ENCODE assay signal across 8 cellular contexts in genomic region chr11:47611240-47611863, GRCh38. TPM values are rescaled to one million over a fixed set of nuclear protein-coding genes. Genes with fewer than 3 reads are reported as not detected.
DNase-seq lines count a peak whose midpoint lies in the region; ATAC-seq and TF ChIP-seq lines count a peak whose summit lies in the region.
"Had no signal": no experiment of that assay in that cellular context is flagged by ENCODE, and none has a peak within 500 bp of the region (broad histone marks: within the 10 kb centered on the region; RNA-seq: fewer than 3 reads in every experiment).

No MANE protein-coding gene starts in this region.

- intact Hi-C loops in psoas muscle (cut with DNase I), result no loop called here

- H2AFZ ChIP-seq in OCI-LY3 (ENCODE audit: low read depth, low read length), result no peak overlapping the region

- no peak overlapping the region for H3K9ac ChIP-seq in OCI-LY3 (ENCODE audit: low read length)

- H3K4me3 ChIP-seq in OCI-LY3 (ENCODE audit: low read length), result peak overlapping the region; percentile 35
- no peak overlapping the region for H3K4me3 ChIP-seq in psoas muscle

- WGBS in psoas muscle, 3 donors, result 19 to 28% (median 25%) methylated on average over 6 of the region's 6 CpGs

- H4K20me1 ChIP-seq in OCI-LY3 (ENCODE audit: insufficient read depth, low read length), result no peaks in the 10 kb centered on the region

- peak; percentile 68 for ATAC-seq in GM19328 (IDR thresholded peaks at IDR 0.05; ENCODE audit: unreplicated experiment)
- peak; percentile 68 for ATAC-seq in HG02973 (IDR thresholded peaks at IDR 0.05; ENCODE audit: unreplicated experiment)
- ATAC-seq in psoas muscle, result peak in 3 of 4 donors; percentile 32 to 46 (median 45)

- H3K4me1 ChIP-seq in OCI-LY3 (ENCODE audit: low read length) (peaks cover 15% of the 10 kb centered on the region), psoas muscle (no peaks in the 10 kb centered on the region)

- TF ChIP-seq CTCF in OCI-LY3 (IDR thresholded peaks at IDR 0.05; ENCODE audit: low read depth, low read length) (no peak), psoas muscle (IDR thresholded peaks at IDR 0.05) (no peak)

- H3K36me3 ChIP-seq in OCI-LY3 (replicated peaks; ENCODE audit: low read depth, low read length), result peaks cover 7% of the 10 kb centered on the region
- peaks cover 0 to 48% of the 10 kb centered on the region in 2 donors for H3K36me3 ChIP-seq in psoas muscle (ENCODE audit: insufficient read depth in 1 of 2, low read depth in 1 of 2)

- H3K27ac ChIP-seq in OCI-LY3 (ENCODE audit: low read length), result peak overlapping the region; percentile 26; the same call in 1 of the 2 replicates
- H3K27ac ChIP-seq in psoas muscle, result no peak overlapping the region

- H3K9me3 ChIP-seq in OCI-LY3 (ENCODE audit: insufficient read depth, low read length) (no peaks in the 10 kb centered on the region), psoas muscle (no peaks in the 10 kb centered on the region)

- H3K27me3 ChIP-seq in OCI-LY3 (ENCODE audit: low read depth, low read length) (no peaks in the 10 kb centered on the region), psoas muscle (ENCODE audit: insufficient read depth in 3 of 3, low read length in 2 of 3) (no peaks in the 10 kb centered on the region)

- H3K4me2 ChIP-seq in OCI-LY3 (ENCODE audit: low read length), result peak overlapping the region; percentile 66

- no peaks in the 10 kb centered on the region for H3K79me2 ChIP-seq in OCI-LY3 (ENCODE audit: low read length)

- no peak for DNase-seq in psoas muscle
- DNase-seq in ecto neural progenitor cell (ENCODE audit: low spot score), result no peak
- no peak for DNase-seq in activated CD4-positive, alpha-beta T cell treated with anti-CD3 and anti-CD28 coated beads, Interleukin-2, amount 50 U/mL, for 4 hours
- DNase-seq in NCI-H226, result no peak

RNA-seq across cellular contexts. Expression of gene C1QTNF4, which starts 17.1 kb away (rescaled TPM):
- total RNA-seq in psoas muscle, result under 1 TPM in 3 of 4 donors, not detected in 1; 0.27 to 0.42 (median 0.39) TPM
- polyA plus RNA-seq in psoas muscle, result under 1 TPM; 0.19 to 0.70 (median 0.20) TPM

RNA-seq across cellular contexts. Expression of gene FAM180B, which starts 24.9 kb away (rescaled TPM):
- under 1 TPM in 2 of 4 donors, not detected in 2; 0.15 to 0.26 TPM for total RNA-seq in psoas muscle
- polyA plus RNA-seq in psoas muscle, result under 1 TPM; 0.04 to 0.51 (median 0.08) TPM
- total RNA-seq: lung microvascular endothelial cell had no signal

RNA-seq across cellular contexts. Expression of gene MTCH2, which starts 31.0 kb away (rescaled TPM):
- 100 to 1,000 TPM in 2 of 4 donors, 10 to 100 TPM in 2; 75.2 to 147 (median 100) TPM for total RNA-seq in psoas muscle
- 100 to 1,000 TPM in 2 of 3 donors, 10 to 100 TPM in 1; 85.4 to 152 (median 108) TPM for polyA plus RNA-seq in psoas muscle

RNA-seq across cellular contexts. Expression of gene NDUFS3, which starts 32.5 kb away (rescaled TPM):
- 100 to 1,000 TPM; 160 to 285 (median 188) TPM for total RNA-seq in psoas muscle
- 100 to 1,000 TPM; 225 to 528 (median 317) TPM for polyA plus RNA-seq in psoas muscle

RNA-seq across cellular contexts. Expression of gene KBTBD4, which starts 32.6 kb away (rescaled TPM):
- total RNA-seq in psoas muscle, result 10 to 100 TPM; 14.4 to 19.7 (median 17.2) TPM
- polyA plus RNA-seq in psoas muscle, result 10 to 100 TPM; 12.0 to 23.1 (median 19.1) TPM
